9 cellular contexts compared by ENCODE assay signal in genomic region chr20:31606678-31606927, GRCh38. TPM values are rescaled to one million over a fixed set of nuclear protein-coding genes. Genes with fewer than 3 reads are reported as not detected.
DNase-seq lines count a peak whose midpoint lies in the region; ATAC-seq and TF ChIP-seq lines count a peak whose summit lies in the region.
"Had no signal": no experiment of that assay in that cellular context is flagged by ENCODE, and none has a peak within 500 bp of the region (broad histone marks: within the 10 kb centered on the region; RNA-seq: fewer than 3 reads in every experiment).

No MANE protein-coding gene starts in this region.

- H3K4me3 ChIP-seq in BJ (ENCODE audit: low read depth, low read length) (peak overlapping the region; percentile 76), PC-3 (ENCODE audit: low read length) (peak overlapping the region; percentile 97), epithelial cell of esophagus (ENCODE audit: low read length) (peak overlapping the region; percentile 82), neural progenitor cell (peak overlapping the region; percentile 77)

- CTCF ChIA-PET in BJ (lab: Yijun Ruan, JAX) (interaction anchor here (0.8 to 20.1 kb wide), 5 partner anchors 19 to 63 kb away, joined by 3 to 667 read pairs (median 4); no protein-coding TSS in a partner anchor), PC-3 (lab: Charles Lee) (interaction anchor here (1.4 kb wide), 1 partner anchor 46 kb away, joined by 4 read pairs; no protein-coding TSS in a partner anchor)

- H3K36me3 Mint-ChIP-seq in neural progenitor cell: peaks cover 16% of the 10 kb centered on the region

- H3K36me3 ChIP-seq in BJ (ENCODE audit: control insufficient read depth, insufficient read depth, low read length): no peaks in the 10 kb centered on the region
- H3K36me3 ChIP-seq in PC-3 (ENCODE audit: low read depth, low read length): 0 out of 2 replicates have a peak, but pooled peaks cover 6% of the 10 kb centered on the region
- no peaks in the 10 kb centered on the region for H3K36me3 ChIP-seq in neural progenitor cell

- peak overlapping the region; percentile 83 for H3K4me2 ChIP-seq in PC-3 (ENCODE audit: low read length)
- H3K4me2 ChIP-seq in neural progenitor cell: peak overlapping the region; percentile 86

- H3K27me3 ChIP-seq in BJ (ENCODE audit: control insufficient read depth, insufficient read depth, low read length) (no peaks in the 10 kb centered on the region), PC-3 (ENCODE audit: low read length) (no peaks in the 10 kb centered on the region), neural progenitor cell (peaks cover 22% of the 10 kb centered on the region)

- peaks cover 48% of the 10 kb centered on the region for H3K4me1 Mint-ChIP-seq in neural progenitor cell

- H3K27ac ChIP-seq in PC-3 (ENCODE audit: low read length) (peak overlapping the region; percentile 69), neural progenitor cell (no peak overlapping the region)

- H2AFZ ChIP-seq in PC-3 (ENCODE audit: low read length): no peak overlapping the region
- H2AFZ ChIP-seq in neural progenitor cell (replicated peaks): no peak overlapping the region

- H4K20me1 ChIP-seq in PC-3 (ENCODE audit: low read length) (peaks cover 17% of the 10 kb centered on the region), neural progenitor cell (ENCODE audit: low read depth) (peaks cover 19% of the 10 kb centered on the region)

- no peaks in the 10 kb centered on the region for H3K9me2 ChIP-seq in PC-3 (replicated peaks; ENCODE audit: low read length)

- H3K27ac Mint-ChIP-seq in neural progenitor cell: peak overlapping the region; percentile 98

- intact Hi-C loops in PC-3 (cut with micrococcal nuclease): no loop called here

- ATAC-seq in PC-3 (no peak), GM18907 (IDR thresholded peaks at IDR 0.05; ENCODE audit: unreplicated experiment) (no peak), HG02678 (IDR thresholded peaks at IDR 0.05; ENCODE audit: unreplicated experiment) (no peak)

- BruUV-seq in PC-3 (replicated peaks; lab: Mats Ljungman, UMichigan): no TSS peak

- TF ChIP-seq CTCF in BJ (IDR thresholded peaks at IDR 0.05; ENCODE audit: insufficient read depth, low read depth, low read length) (no peak), PC-3 (conservative IDR thresholded peaks at IDR 0.05; ENCODE audit: low read depth, low read length) (no peak), epithelial cell of esophagus (IDR thresholded peaks at IDR 0.05; ENCODE audit: insufficient read depth, low read depth, low read length, missing control alignments) (no peak), neural progenitor cell (IDR thresholded peaks at IDR 0.05) (no peak)

- H3K4me1 ChIP-seq in PC-3 (ENCODE audit: insufficient read depth, low read length) (peaks cover 71% of the 10 kb centered on the region), neural progenitor cell (peaks cover 29% of the 10 kb centered on the region)

- no peak for DNase-seq in BJ (ENCODE audit: low read depth)
- no peak for DNase-seq in PC-3
- no peak for DNase-seq in epithelial cell of esophagus (ENCODE audit: low read depth)
- no peak for DNase-seq in neural progenitor cell (ENCODE audit: low spot score)
- no peak for DNase-seq in iPS-NIHi11 (ENCODE audit: low spot score)
- no peak for DNase-seq in H4 (ENCODE audit: low spot score)

- POLR2A ChIA-PET in BJ (lab: Charles Lee) (interaction anchor here (1.0 kb wide), 1 partner anchor 11 kb away, joined by 5 read pairs; no protein-coding TSS in a partner anchor), PC-3 (lab: Charles Lee; ENCODE audit: unreplicated experiment) (interaction anchor here (1.3 kb wide), 1 partner anchor 34 kb away, joined by 6 read pairs; no protein-coding TSS in a partner anchor)

- H3K27me3 Mint-ChIP-seq in neural progenitor cell (ENCODE audit: insufficient read depth, low read depth): peaks cover 15% of the 10 kb centered on the region

- H3K9me3 Mint-ChIP-seq in neural progenitor cell: no peaks in the 10 kb centered on the region

- peak overlapping the region; percentile 99 for H3K4me3 Mint-ChIP-seq in neural progenitor cell

- peak overlapping the region; percentile 90 for H3K9ac ChIP-seq in PC-3 (ENCODE audit: low read length)
- H3K9ac ChIP-seq in neural progenitor cell: peak overlapping the region; percentile 80

- H3K79me2 ChIP-seq in PC-3 (ENCODE audit: low read length) (peaks cover 33% of the 10 kb centered on the region), neural progenitor cell (ENCODE audit: low read depth) (peaks cover 23% of the 10 kb centered on the region)

- no peaks in the 10 kb centered on the region for H3K9me3 ChIP-seq in PC-3 (ENCODE audit: low read length)
- H3K9me3 ChIP-seq in neural progenitor cell (ENCODE audit: low read depth): no peaks in the 10 kb centered on the region

- H3F3A ChIP-seq in PC-3 (ENCODE audit: low read length, unreplicated experiment) (peaks cover 15% of the 10 kb centered on the region), neural progenitor cell (ENCODE audit: low read depth) (peaks cover 53% of the 10 kb centered on the region)

RNA-seq across cellular contexts. Expression of gene ID1, which starts 1.5 kb away (rescaled TPM):
- 126 and 135 TPM in 2 replicates for polyA plus RNA-seq in BJ (2011; rRNA removed)
- 113 and 144 TPM in 2 replicates for polyA minus RNA-seq in BJ (2011; rRNA and poly(A)+ RNA removed)
- total RNA-seq in PC-3 (2014; rRNA removed): 774 and 872 TPM in 2 replicates
- 80.8 and 133 TPM in 2 replicates for total RNA-seq in neural progenitor cell (ENCODE audit: low replicate concordance)
- total RNA-seq in H4 (2014; rRNA removed; shearing (Covaris generic)): 410 and 489 TPM in 2 replicates

RNA-seq across cellular contexts. Expression of gene COX4I2, which starts 31.1 kb away (rescaled TPM):
- not detected in 2 replicates for polyA plus RNA-seq in BJ (2011; rRNA removed)
- polyA minus RNA-seq in BJ (2011; rRNA and poly(A)+ RNA removed): not detected in 2 replicates
- total RNA-seq in PC-3 (2014; rRNA removed) (not detected in 2 replicates), neural progenitor cell (ENCODE audit: low replicate concordance) (not detected in 2 replicates)
- not detected in 2 replicates for total RNA-seq in H4 (2014; rRNA removed; shearing (Covaris generic))
- total RNA-seq: renal cortical epithelial cell had no signal
